8 cellular contexts compared by ENCODE assay signal in genomic region chr7:106597751-106598619, GRCh38.
DNase-seq lines count a peak whose midpoint lies in the region; ATAC-seq and TF ChIP-seq lines count a peak whose summit lies in the region.
"Had no signal": no experiment of that assay in that cellular context is flagged by ENCODE, and none has a peak within 500 bp of the region (broad histone marks: within the 10 kb centered on the region; RNA-seq: fewer than 3 reads in every experiment).

No MANE protein-coding gene starts in this region.

- TF ChIP-seq CTCF in HCT116 (IDR thresholded peaks at IDR 0.05 in 2 of 3, conservative IDR thresholded peaks at IDR 0.05 in 1 of 3; ENCODE audit: borderline replicate concordance in 1 of 3, insufficient read depth in 1 of 3, low read depth in 2 of 3, low read length in 2 of 3) (no peak), activated B cell treated with CpG ODN at 0.5 μM for 24 hours (IDR thresholded peaks at IDR 0.05) (no peak), glutamatergic neuron (IDR thresholded peaks at IDR 0.05; ENCODE audit: partially characterized antibody, unreplicated experiment) (no peak), smooth muscle cell (IDR thresholded peaks at IDR 0.05; ENCODE audit: borderline replicate concordance, insufficient read depth, poor library complexity, severe bottlenecking) (no peak), RWPE1 (conservative IDR thresholded peaks at IDR 0.05; ENCODE audit: low read depth) (no peak)

- TF ChIP-seq RAD21 in HCT116 (IDR thresholded peaks at IDR 0.05; ENCODE audit: low read depth), result no peak

- no peaks in the 10 kb centered on the region for H4K20me1 ChIP-seq in HCT116 (ENCODE audit: insufficient read depth)
- no peaks in the 10 kb centered on the region for H4K20me1 ChIP-seq in smooth muscle cell (ENCODE audit: low read depth)

- H3F3A ChIP-seq in smooth muscle cell (ENCODE audit: low read depth), result no peaks in the 10 kb centered on the region

- H3K79me2 ChIP-seq in HCT116 (ENCODE audit: insufficient read depth, low read length) (no peaks in the 10 kb centered on the region), smooth muscle cell (ENCODE audit: low read depth) (no peaks in the 10 kb centered on the region)

- POLR2A ChIA-PET in HCT116 (lab: Charles Lee), result no interaction called here
- POLR2A ChIA-PET in activated B cell treated with CpG ODN at 0.5 μM for 24 hours (lab: Charles Lee), result interaction anchor here (0.6 to 2.1 kb wide), 6 partner anchors 15 to 570 kb away, joined by 3 to 7 read pairs (median 4); partner anchors contain the start of genes CCDC71L and HBP1
- POLR2A ChIA-PET in RWPE1 (lab: Yijun Ruan, JAX; ENCODE audit: low non-redundant PET), result no interaction called here

- no peak for TF ChIP-seq POLR2A in HCT116 (IDR thresholded peaks at IDR 0.05; ENCODE audit: borderline replicate concordance, extremely low read depth, insufficient read depth, insufficient read length)

- no peaks in the 10 kb centered on the region for H3K9me2 ChIP-seq in HCT116 (ENCODE audit: insufficient read depth)

- H3K27ac Mint-ChIP-seq in activated B cell treated with CpG ODN at 0.5 μM for 24 hours, result peak overlapping the region; percentile 5
- peak overlapping the region; percentile 79 for H3K27ac Mint-ChIP-seq in glutamatergic neuron (ENCODE audit: unreplicated experiment)
- H3K27ac Mint-ChIP-seq: activated T-helper 1 cell treated with anti-CD3 and anti-CD28 coated beads, Interleukin-12 subunit alpha, Interleukin-12 subunit beta, Interleukin-2, Interleukin-4 antibody, amounts not matched to agents 30 ng/mL and 10 ng/mL and 1 ng/mL, durations not matched to agents 14 hours and 24 hours and 36 hours had no signal

- H3K4me1 ChIP-seq in HCT116 (ENCODE audit: control insufficient read depth in 1 of 2, insufficient read depth in 2 of 2, low read length in 2 of 2), result peaks cover 0 to 10% of the 10 kb centered on the region in 2 experiments; a peak in 2 of 4 replicates
- no peaks in the 10 kb centered on the region for H3K4me1 ChIP-seq in smooth muscle cell (ENCODE audit: low read depth)

- no peak for DNase-seq in HCT116 (ENCODE audit: low read depth, low spot score)
- DNase-seq in activated B cell treated with CpG ODN at 0.5 μM for 24 hours, result no peak
- no peak for DNase-seq in glutamatergic neuron
- DNase-seq in smooth muscle cell (lab: John Stamatoyannopoulos, UW; ENCODE audit: unreplicated experiment), result no peak
- DNase-seq in RWPE1 (ENCODE audit: low spot score), result no peak

- H3K4me1 Mint-ChIP-seq in activated B cell treated with CpG ODN at 0.5 μM for 24 hours, result peaks cover 6% of the 10 kb centered on the region
- H3K4me1 Mint-ChIP-seq in glutamatergic neuron (ENCODE audit: low read depth, unreplicated experiment), result peaks cover 3% of the 10 kb centered on the region

- RAD21 ChIA-PET in HCT116 (lab: Charles Lee; ENCODE audit: low non-redundant PET in 1 of 2, low total read pairs in 2 of 2, uncharacterized antibody in 2 of 2, unreplicated experiment in 2 of 2), result no interaction called here

- 85% methylated on average over 5 of the region's 5 CpGs for WGBS in smooth muscle cell (ENCODE audit: low lambda C conversion rate)

- H3K27me3 ChIP-seq in HCT116 (ENCODE audit: insufficient read depth, low read length) (no peaks in the 10 kb centered on the region), smooth muscle cell (ENCODE audit: low read depth) (no peaks in the 10 kb centered on the region)

- H2AFZ ChIP-seq in HCT116 (ENCODE audit: low read depth, low read length, poor library complexity, severe bottlenecking), result peak overlapping the region; percentile 100
- H2AFZ ChIP-seq in smooth muscle cell (ENCODE audit: low read depth), result peak overlapping the region; percentile 84

- H3K9me3 Mint-ChIP-seq in activated B cell treated with CpG ODN at 0.5 μM for 24 hours (no peaks in the 10 kb centered on the region), glutamatergic neuron (ENCODE audit: unreplicated experiment) (peaks cover 2% of the 10 kb centered on the region)
- H3K9me3 Mint-ChIP-seq: activated T-helper 1 cell treated with anti-CD3 and anti-CD28 coated beads, Interleukin-12 subunit alpha, Interleukin-12 subunit beta, Interleukin-2, Interleukin-4 antibody, amounts not matched to agents 30 ng/mL and 10 ng/mL and 1 ng/mL, durations not matched to agents 14 hours and 24 hours and 36 hours had no signal

- intact Hi-C loops in HCT116 (cut with micrococcal nuclease), result no loop called here
- intact Hi-C loops in activated B cell treated with CpG ODN at 0.5 μM for 24 hours (cut with micrococcal nuclease), result loop anchor here (1.0 to 5.0 kb wide), 6 partner anchors 46 to 569 kb away; partner anchors contain the start of genes CCDC71L and HBP1

- ATAC-seq in HCT116 (no peak), activated B cell treated with CpG ODN at 0.5 μM for 24 hours (ENCODE audit: low read depth) (no peak), HG03354 (IDR thresholded peaks at IDR 0.05; ENCODE audit: poor library complexity, severe bottlenecking, unreplicated experiment) (no peak), HG02970 (IDR thresholded peaks at IDR 0.05; ENCODE audit: low FRiP score, unreplicated experiment) (no peak)

- CTCF ChIA-PET in HCT116 (lab: Charles Lee), result interaction anchor here (1.0 to 1.2 kb wide), 2 partner anchors 55 to 138 kb away, joined by 4 to 5 read pairs; no protein-coding TSS in a partner anchor
- CTCF ChIA-PET in activated B cell treated with CpG ODN at 0.5 μM for 24 hours (lab: Charles Lee), result interaction anchor here (1.0 to 2.2 kb wide), 5 partner anchors 29 to 139 kb away, joined by 3 to 10 read pairs (median 4); no protein-coding TSS in a partner anchor
- CTCF ChIA-PET in RWPE1 (lab: Yijun Ruan, JAX), result interaction anchor here (0.7 kb wide), 2 partner anchors 98 to 484 kb away, joined by 3 read pairs; no protein-coding TSS in a partner anchor

- H3K36me3 ChIP-seq in HCT116 (ENCODE audit: control insufficient read depth in 1 of 2, insufficient read depth in 2 of 2, low read length in 2 of 2), result no peaks in the 10 kb centered on the region
- no peaks in the 10 kb centered on the region for H3K36me3 ChIP-seq in smooth muscle cell (ENCODE audit: low read depth)

- H3K9ac ChIP-seq in HCT116 (ENCODE audit: low read length), result no peak overlapping the region
- peak overlapping the region; percentile 63 for H3K9ac ChIP-seq in smooth muscle cell (ENCODE audit: low read depth)

- TSS peak; percentile 45 for BruUV-seq in HCT116 (replicated peaks; lab: Mats Ljungman, UMichigan)

- H3K36me3 Mint-ChIP-seq in activated B cell treated with CpG ODN at 0.5 μM for 24 hours (ENCODE audit: low read depth) (no peaks in the 10 kb centered on the region), glutamatergic neuron (ENCODE audit: unreplicated experiment) (no peaks in the 10 kb centered on the region)

- H3K27me3 Mint-ChIP-seq in activated B cell treated with CpG ODN at 0.5 μM for 24 hours, result no peaks in the 10 kb centered on the region
- no peaks in the 10 kb centered on the region for H3K27me3 Mint-ChIP-seq in glutamatergic neuron (ENCODE audit: unreplicated experiment)

- H3K4me2 ChIP-seq in HCT116 (ENCODE audit: low read length) (peak overlapping the region; percentile 65), smooth muscle cell (peak overlapping the region; percentile 83)

- peak overlapping the region in 1 of 2 experiments; percentile 26; a peak in 1 of 4 replicates for H3K4me3 ChIP-seq in HCT116 (replicated peaks in 1 of 2; ENCODE audit: low read depth in 1 of 2, low read length in 2 of 2)
- peak overlapping the region; percentile 55 for H3K4me3 ChIP-seq in smooth muscle cell

- H3K9me3 ChIP-seq in HCT116 (ENCODE audit: control insufficient read depth in 1 of 2, insufficient read depth in 1 of 2, low read depth in 1 of 2, low read length in 2 of 2), result no peaks in the 10 kb centered on the region
- H3K9me3 ChIP-seq in smooth muscle cell (replicated peaks; ENCODE audit: low read depth), result no peaks in the 10 kb centered on the region

- H3K4me3 Mint-ChIP-seq in activated B cell treated with CpG ODN at 0.5 μM for 24 hours (no peak overlapping the region), glutamatergic neuron (ENCODE audit: unreplicated experiment) (no peak overlapping the region)
- H3K4me3 Mint-ChIP-seq: activated T-helper 1 cell treated with anti-CD3 and anti-CD28 coated beads, Interleukin-12 subunit alpha, Interleukin-12 subunit beta, Interleukin-2, Interleukin-4 antibody, amounts not matched to agents 30 ng/mL and 10 ng/mL and 1 ng/mL, durations not matched to agents 14 hours and 24 hours and 36 hours had no signal

- H3K27ac ChIP-seq in HCT116 (ENCODE audit: low read depth, low read length) (no peak overlapping the region), smooth muscle cell (ENCODE audit: low read depth) (no peak overlapping the region), RWPE1 (no peak overlapping the region)

TF ChIP-seq in HCT116, 20 proteins besides CTCF, POLR2A, EP300 and RAD21 (continues in another document):
- TF ChIP-seq FOSL1 (IDR thresholded peaks at IDR 0.05; ENCODE audit: low read depth), result no peak
- TF ChIP-seq MAX (IDR thresholded peaks at IDR 0.05), result no peak
- TF ChIP-seq EGR1 (IDR thresholded peaks at IDR 0.05; ENCODE audit: low read depth), result no peak
- no peak for TF ChIP-seq SIN3A (IDR thresholded peaks at IDR 0.05; ENCODE audit: low read depth)
- TF ChIP-seq CEBPB (IDR thresholded peaks at IDR 0.05; ENCODE audit: low read depth), result no peak
- no peak for TF ChIP-seq EZH2 (IDR thresholded peaks at IDR 0.05)
- no peak for TF ChIP-seq SP1 (IDR thresholded peaks at IDR 0.05; ENCODE audit: low read depth)
- TF ChIP-seq YY1 (IDR thresholded peaks at IDR 0.05; ENCODE audit: extremely low read depth, insufficient replicate concordance, low read depth, low read length), result no peak
- no peak for TF ChIP-seq EZH2phosphoT487 (IDR thresholded peaks at IDR 0.05; ENCODE audit: borderline replicate concordance)
- TF ChIP-seq ATF3 (IDR thresholded peaks at IDR 0.05), result no peak
- no peak for TF ChIP-seq JUND (IDR thresholded peaks at IDR 0.05)
- TF ChIP-seq ZFX (IDR thresholded peaks at IDR 0.05), result no peak
- no peak for TF ChIP-seq ZNF274 (IDR thresholded peaks at IDR 0.05; ENCODE audit: low read depth, low read length)
- no peak for TF ChIP-seq POLR2AphosphoS5 (IDR thresholded peaks at IDR 0.05; ENCODE audit: low read depth, low read length)
- TF ChIP-seq TCF7L2 (IDR thresholded peaks at IDR 0.05; ENCODE audit: borderline replicate concordance, extremely low read depth, insufficient read depth, insufficient read length), result no peak
- no peak for TF ChIP-seq SRF (IDR thresholded peaks at IDR 0.05; ENCODE audit: low read depth)
